Comparison of ENCODE assay signal across 25 cellular contexts in genomic region chrX:136816970-136817369, GRCh38. TPM values are rescaled to one million over a fixed set of nuclear protein-coding genes. Genes with fewer than 3 reads are reported as not detected.
DNase-seq lines count a peak whose midpoint lies in the region; ATAC-seq and TF ChIP-seq lines count a peak whose summit lies in the region.
"Had no signal": no experiment of that assay in that cellular context is flagged by ENCODE, and none has a peak within 500 bp of the region (broad histone marks: within the 10 kb centered on the region; RNA-seq: fewer than 3 reads in every experiment).

No MANE protein-coding gene starts in this region.

- H3K9me3 ChIP-seq in IMR-90 (ENCODE audit: control insufficient read depth, insufficient read depth, low read length), result no peaks in the 10 kb centered on the region
- H3K9me3 ChIP-seq: left lung, pancreas, SJCRH30 had no signal

- H2BK15ac ChIP-seq in IMR-90 (ENCODE audit: low read depth, low read length), result no peak overlapping the region

- H2BK5ac ChIP-seq in IMR-90 (ENCODE audit: low read depth, low read length, poor library complexity, severe bottlenecking), result peak overlapping the region; percentile 57

- no peak overlapping the region for H3K9ac ChIP-seq in IMR-90 (ENCODE audit: low read depth, low read length)

- DNase-seq in IMR-90, result peak; percentile 47
- peak; percentile 20 for DNase-seq in astrocyte of the hippocampus (ENCODE audit: low read depth, low spot score)
- DNase-seq in fibroblast of villous mesenchyme (ENCODE audit: low read depth), result peak; percentile 21
- no peak for DNase-seq in NCI-H1436 (lab: John Stamatoyannopoulos, UW)
- DNase-seq in DMS79 treated with DMSO at 0.1 percent for 48 hours (lab: John Stamatoyannopoulos, UW), result no peak
- no peak for DNase-seq in hippocampal formation (lab: John Stamatoyannopoulos, UW)
- DNase-seq: ACHN; activated CD4-positive, alpha-beta T cell treated with anti-CD3 and anti-CD28 coated beads, Interleukin-2, amount 10 ng/mL, durations not matched to agents 24 days and 14 days; activated naive CD4-positive, alpha-beta T cell treated with anti-CD3 and anti-CD28 coated beads, Interleukin-2, amount 10 ng/mL, durations not matched to agents 7 days and 5 days; activated T-cell treated with anti-CD3 and anti-CD28 coated beads, Interleukin-2, amount 50 U/mL, for 72 hours; aorta; CD4-positive, alpha-beta T cell; glutamatergic neuron; left lung; natural killer cell; NCI-H1092; NCI-H2029 treated with DMSO at 0.1 percent for 48 hours; pancreas; PC-9; SJCRH30; T-helper 17 cell had no signal

- no CpG with 5 or more reads among the region's 3 CpGs for WGBS in IMR-90 (ENCODE audit: extremely low coverage in 2 of 2, insufficient read length in 1 of 2), 2 experiments

- no peak overlapping the region for H3K4me2 ChIP-seq in IMR-90 (ENCODE audit: low read depth, low read length)
- H3K4me2 ChIP-seq: PC-9 had no signal

- H3K27ac ChIP-seq in ACC112 (ENCODE audit: low read depth, low read length) (peak overlapping the region; percentile 40), IMR-90 (ENCODE audit: insufficient read depth, low read length) (peak overlapping the region; percentile 44; the same call in 1 of the 2 replicates)
- H3K27ac ChIP-seq: left lung, pancreas, PC-9, SJCRH30, VCaP had no signal

- no peak overlapping the region for H3K23ac ChIP-seq in IMR-90 (ENCODE audit: low read depth, low read length)

- H3K56ac ChIP-seq in IMR-90 (ENCODE audit: extremely low read depth, insufficient read depth, low read length), result no peak overlapping the region

- ATAC-seq in IMR-90 (ENCODE audit: low read depth) (peak; percentile 66), GM21447 (IDR thresholded peaks at IDR 0.05; ENCODE audit: unreplicated experiment) (no peak)
- ATAC-seq: activated T-cell treated with anti-CD3 and anti-CD28 coated beads, Interleukin-2, amount 50 U/mL, for 72 hours; left lung; natural killer cell; pancreas; sciatic nerve; T-helper 17 cell had no signal

- H2AFZ ChIP-seq in ACC112 (ENCODE audit: low read length, unreplicated experiment), result no peak overlapping the region
- H2AFZ ChIP-seq in IMR-90 (replicated peaks; ENCODE audit: low read length, poor library complexity), result no peak overlapping the region
- H2AFZ ChIP-seq: PC-9 had no signal

- POLR2A ChIA-PET in IMR-90 (lab: Charles Lee; ENCODE audit: unreplicated experiment), result no interaction called here

- H3K36me3 ChIP-seq in ACC112 (ENCODE audit: insufficient read depth, low read length) (no peaks in the 10 kb centered on the region), IMR-90 (ENCODE audit: control insufficient read depth, insufficient read depth, low read length) (no peaks in the 10 kb centered on the region)
- H3K36me3 ChIP-seq: left lung, pancreas, SJCRH30 had no signal

- intact Hi-C loops in IMR-90 (cut with micrococcal nuclease), result loop anchor here (2.0 kb wide), 1 partner anchor 50 kb away; no protein-coding TSS in a partner anchor

- H3K14ac ChIP-seq in IMR-90 (replicated peaks; ENCODE audit: low read depth, low read length), result no peak overlapping the region

- H2AK5ac ChIP-seq in IMR-90 (ENCODE audit: low read depth, low read length), result no peak overlapping the region

- TF ChIP-seq CTCF in IMR-90 (conservative IDR thresholded peaks at IDR 0.05; ENCODE audit: low read depth, low read length), result no peak
- no peak for TF ChIP-seq CTCF in fibroblast of villous mesenchyme (IDR thresholded peaks at IDR 0.05; ENCODE audit: insufficient read depth, low read depth, low read length)

- H3K4me1 ChIP-seq in ACC112 (ENCODE audit: control insufficient read depth, insufficient read depth, low read length, unreplicated experiment) (peaks cover 10% of the 10 kb centered on the region), IMR-90 (ENCODE audit: control insufficient read depth, insufficient read depth, low read length) (peaks cover 3% of the 10 kb centered on the region)
- H3K4me1 ChIP-seq: left lung, pancreas, SJCRH30 had no signal

- no TSS peak for BruUV-seq in IMR-90 (replicated peaks; lab: Mats Ljungman, UMichigan)

- H2BK120ac ChIP-seq in IMR-90 (ENCODE audit: low read depth, low read length), result 0 out of 2 replicates have a peak overlapping the region, but pooled peaks have one; percentile 67

- no peak overlapping the region for H4K8ac ChIP-seq in IMR-90 (ENCODE audit: low read depth in 2 of 2, low read length in 2 of 2)

- no peak for TF ChIP-seq RAD21 in IMR-90 (IDR thresholded peaks at IDR 0.05; ENCODE audit: low read length)

- no peak for TF ChIP-seq POLR2A in IMR-90 (IDR thresholded peaks at IDR 0.05; ENCODE audit: low read depth, low read length)

- 0 out of 2 replicates have a peak overlapping the region, but pooled peaks have one; percentile 52 for H3K18ac ChIP-seq in IMR-90 (ENCODE audit: low read depth, low read length)

- H4K91ac ChIP-seq in IMR-90 (ENCODE audit: insufficient read depth, low read depth, low read length), result no peak overlapping the region

- dilution Hi-C loops in IMR-90 (cut with HindIII; ENCODE audit: low sequenced_read_pairs, unreplicated experiment), result no loop called here

- H3K4me3 ChIP-seq in ACC112 (ENCODE audit: low read depth, low read length), result no peak overlapping the region
- H3K4me3 ChIP-seq in IMR-90 (ENCODE audit: insufficient read depth, low read depth, low read length), result no peak overlapping the region
- no peak overlapping the region for H3K4me3 ChIP-seq in fibroblast of villous mesenchyme (ENCODE audit: low read depth, low read length)
- H3K4me3 ChIP-seq: left lung, pancreas, PC-9, SJCRH30 had no signal

- no peak overlapping the region for H2AK9ac ChIP-seq in IMR-90 (replicated peaks; ENCODE audit: low read depth, low read length, poor library complexity)

- no peaks in the 10 kb centered on the region for H4K20me1 ChIP-seq in IMR-90 (ENCODE audit: insufficient read depth, low read length)

- no peak overlapping the region for H4K5ac ChIP-seq in IMR-90 (ENCODE audit: low read depth, low read length)

- H3K4ac ChIP-seq in IMR-90 (ENCODE audit: low read depth, low read length), result no peak overlapping the region

- CTCF ChIA-PET in IMR-90 (lab: Yijun Ruan, JAX), result no interaction called here

- peak overlapping the region; percentile 55; the same call in 1 of the 2 replicates for H2BK20ac ChIP-seq in IMR-90 (ENCODE audit: low read depth, low read length)

- no peaks in the 10 kb centered on the region for H3K79me2 ChIP-seq in ACC112 (ENCODE audit: control insufficient read depth, insufficient read depth, low read length, unreplicated experiment)

- no peaks in the 10 kb centered on the region for H3K79me1 ChIP-seq in IMR-90 (ENCODE audit: low read depth in 1 of 2, low read length in 2 of 2)

- H3K27me3 ChIP-seq in ACC112 (ENCODE audit: insufficient read depth, low read length) (no peaks in the 10 kb centered on the region), IMR-90 (ENCODE audit: control insufficient read depth, insufficient read depth, low read length) (no peaks in the 10 kb centered on the region)
- H3K27me3 ChIP-seq: left lung, SJCRH30 had no signal

- H3K9me1 ChIP-seq in IMR-90 (ENCODE audit: insufficient read depth, low read length), result no peaks in the 10 kb centered on the region

- in situ Hi-C loops in IMR-90 (cut with MboI; ENCODE audit: low sequenced_read_pairs), result no loop called here

TF ChIP-seq in IMR-90, 13 proteins besides CTCF, POLR2A, EP300 and RAD21:
- TF ChIP-seq CEBPB (IDR thresholded peaks at IDR 0.05; ENCODE audit: low read depth, low read length) (peak; percentile 30; the same call in 1 of the 2 replicates), MAFK (IDR thresholded peaks at IDR 0.05; ENCODE audit: low read depth, low read length) (peak; percentile 94), MXI1 (IDR thresholded peaks at IDR 0.05; ENCODE audit: borderline replicate concordance, low read depth, low read length) (no peak), RCOR1 (IDR thresholded peaks at IDR 0.05; ENCODE audit: insufficient replicate concordance, low read length) (no peak), MAZ (IDR thresholded peaks at IDR 0.05; ENCODE audit: borderline replicate concordance, low read depth, low read length) (no peak)

RNA-seq across cellular contexts. Expression of gene ARHGEF6, which starts 36.2 kb away (rescaled TPM):
- total RNA-seq in IMR-90 (2012; rRNA removed) (2.7 and 3.1 TPM in 2 replicates), fibroblast of villous mesenchyme (7.7 and 12.5 TPM in 2 replicates)
- 1.5 and 2.1 TPM in 2 replicates for polyA plus RNA-seq in IMR-90 (2012; rRNA removed)
- polyA plus RNA-seq in IMR-90 (2012; cell fraction: cytosol; rRNA removed), result 0.66 and 0.74 TPM in 2 replicates
- 0.55 and 3.5 TPM in 2 replicates for polyA plus RNA-seq in IMR-90 (2012; cell fraction: nucleus; rRNA removed; ENCODE audit: low replicate concordance)

Comparison
In these comparisons a context has a peak if more than half of its experiments do, and no peak if none do; other contexts are left out.
1. DNase-seq: peak in IMR-90 (single experiment), astrocyte of the hippocampus (single experiment) and fibroblast of villous mesenchyme (single experiment); none in NCI-H1436 (single experiment), DMS79 treated with DMSO at 0.1 percent for 48 hours (single experiment) and hippocampal formation (0 of 2).